ENCODE assay signal across 11 cellular contexts in the genomic region with DNA sequence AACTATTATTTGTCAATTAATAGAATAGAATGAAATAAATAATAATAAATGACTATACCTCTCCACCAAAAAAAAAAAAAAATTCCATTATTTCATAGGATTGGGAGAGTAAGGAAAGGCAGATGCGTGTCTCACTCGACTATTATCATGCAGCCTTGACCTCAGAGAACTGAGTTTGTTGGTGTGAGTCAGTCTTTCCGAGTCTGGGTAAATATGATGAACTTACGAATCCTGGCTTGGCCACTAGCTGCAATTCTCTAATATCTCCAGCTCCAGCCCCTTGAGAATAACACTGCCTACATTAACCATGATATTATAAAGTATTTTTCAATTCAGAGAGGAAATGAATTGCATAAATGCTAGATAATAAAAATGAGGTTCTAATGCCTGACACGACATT.
"Had no signal": no experiment of that assay in that cellular context is flagged by ENCODE, and none has a peak within 500 bp of the region (broad histone marks: within the 10 kb centered on the region; RNA-seq: fewer than 3 reads in every experiment).

No MANE protein-coding gene starts in this region.

- ATAC-seq: stimulated activated effector memory CD8-positive, alpha-beta T cell treated with anti-CD3 and anti-CD28 coated beads, Interleukin-12 subunit alpha, Interleukin-12 subunit beta, amount 100 ng/mL, for 72 hours; WTC11 had no signal

- DNase-seq: activated CD4-positive, alpha-beta T cell treated with anti-CD3 and anti-CD28 coated beads, Interleukin-2, amount 10 ng/mL, durations not matched to agents 24 days and 14 days; activated naive CD4-positive, alpha-beta T cell; effector memory CD4-positive, alpha-beta T cell; mesendoderm; substantia nigra; T-helper 1 cell had no signal

- H3K4me1 ChIP-seq: parathyroid adenoma had no signal

- H3K4me3 ChIP-seq: coronary artery had no signal

- H3K27ac ChIP-seq: coronary artery, epithelial cell of prostate, parathyroid adenoma had no signal
